10 cellular contexts compared by ENCODE assay signal in the genomic region with DNA sequence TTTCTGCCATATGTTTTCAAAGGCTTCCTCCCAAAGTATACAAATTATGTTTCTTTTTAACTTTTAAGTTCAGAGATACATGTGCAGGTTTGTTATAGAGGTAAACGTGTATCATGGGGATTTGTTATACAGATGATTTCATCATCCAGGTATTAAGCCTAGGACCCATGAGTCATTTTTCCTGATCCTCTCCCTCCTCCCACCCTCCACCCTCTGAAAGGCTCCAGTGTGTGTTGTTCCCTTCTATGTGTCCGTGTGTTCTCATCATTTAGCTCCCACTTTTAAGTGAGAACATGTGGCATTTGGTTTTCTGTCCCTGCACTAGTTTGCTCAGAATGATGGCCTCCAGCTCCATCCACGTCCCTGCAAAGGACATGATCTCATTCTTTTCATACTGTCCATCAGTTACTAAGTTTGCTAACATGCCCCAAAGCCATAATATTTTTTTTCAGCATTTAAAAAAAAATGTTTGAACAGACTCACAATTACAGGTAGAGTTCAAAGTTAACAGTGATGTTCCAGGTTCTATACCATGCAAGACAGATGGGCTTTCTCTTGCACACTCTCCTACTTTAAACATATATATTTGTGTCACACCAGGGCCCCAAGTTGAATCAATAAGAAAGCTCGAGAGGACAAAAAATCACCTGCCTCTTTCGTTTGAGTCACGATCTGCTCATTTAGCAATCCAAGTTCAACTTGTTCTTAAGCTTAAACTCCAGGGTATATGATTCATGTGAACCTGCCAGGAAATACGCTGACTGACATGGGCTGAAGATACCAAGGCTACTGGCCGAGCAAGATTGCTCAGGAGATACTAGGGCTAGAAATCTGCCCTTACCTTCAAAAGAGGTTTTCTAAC.
DNase-seq lines count a peak whose midpoint lies in the region; ATAC-seq and TF ChIP-seq lines count a peak whose summit lies in the region.
"Had no signal": no experiment of that assay in that cellular context is flagged by ENCODE, and none has a peak within 500 bp of the region (broad histone marks: within the 10 kb centered on the region; RNA-seq: fewer than 3 reads in every experiment).

No MANE protein-coding gene starts in this region.

- no peak overlapping the region for H3K4me3 ChIP-seq in CD8-positive, alpha-beta memory T cell (ENCODE audit: low read length)
- no peak overlapping the region for H3K4me3 ChIP-seq in NB4 (ENCODE audit: low read depth, low read length)
- H3K4me3 ChIP-seq in body of pancreas = no peak overlapping the region
- no peak overlapping the region for H3K4me3 ChIP-seq in mesendoderm (ENCODE audit: low read length)

- no peak overlapping the region for H4K8ac ChIP-seq in mesendoderm (ENCODE audit: low read depth, low read length)

- no peak overlapping the region for H2BK5ac ChIP-seq in mesendoderm (ENCODE audit: low read length)

- H2BK15ac ChIP-seq in mesendoderm (replicated peaks; ENCODE audit: low read depth) = no peak overlapping the region

- no peaks in the 10 kb centered on the region for H3K9me3 Mint-ChIP-seq in CD8-positive, alpha-beta memory T cell

- H3K4me2 ChIP-seq in mesendoderm (ENCODE audit: low read length) = no peak overlapping the region

- POLR2A ChIA-PET in CD8-positive, alpha-beta memory T cell (lab: Charles Lee) = interaction anchor here (0.7 kb wide), 1 partner anchor 79 kb away, joined by 3 read pairs; no protein-coding TSS in a partner anchor

- no peaks in the 10 kb centered on the region for H3K27me3 ChIP-seq in CD8-positive, alpha-beta memory T cell (ENCODE audit: insufficient read depth, low read length, poor library complexity, severe bottlenecking)
- H3K27me3 ChIP-seq in body of pancreas = no peaks in the 10 kb centered on the region
- H3K27me3 ChIP-seq in mesendoderm (ENCODE audit: insufficient read depth, low read length, poor library complexity) = no peaks in the 10 kb centered on the region

- no peaks in the 10 kb centered on the region for H3K36me3 Mint-ChIP-seq in CD8-positive, alpha-beta memory T cell

- ATAC-seq in body of pancreas (peak; percentile 71), GM21447 (IDR thresholded peaks at IDR 0.05; ENCODE audit: unreplicated experiment) (no peak), HG03135 (IDR thresholded peaks at IDR 0.05; ENCODE audit: unreplicated experiment) (no peak), GM19463 (IDR thresholded peaks at IDR 0.05; ENCODE audit: unreplicated experiment) (no peak)

- H3K4ac ChIP-seq in mesendoderm (ENCODE audit: low read depth, low read length) = no peak overlapping the region

- H3K9ac ChIP-seq in mesendoderm (ENCODE audit: low read length) = no peak overlapping the region

- H3K4me1 ChIP-seq in CD8-positive, alpha-beta memory T cell (ENCODE audit: insufficient read depth, low read length) = peaks cover 17% of the 10 kb centered on the region
- H3K4me1 ChIP-seq in body of pancreas (peaks cover 8% of the 10 kb centered on the region), mesendoderm (ENCODE audit: control insufficient read depth, low read depth, low read length) (no peaks in the 10 kb centered on the region)

- intact Hi-C loops in body of pancreas (cut with DNase I) = no loop called here

- H3K9me3 ChIP-seq in CD8-positive, alpha-beta memory T cell (ENCODE audit: low read length) = no peaks in the 10 kb centered on the region
- H3K9me3 ChIP-seq in body of pancreas = no peaks in the 10 kb centered on the region

- H3K79me1 ChIP-seq in mesendoderm (ENCODE audit: low read length) = no peaks in the 10 kb centered on the region

- TF ChIP-seq CTCF in NB4 (IDR thresholded peaks at IDR 0.05; ENCODE audit: low read depth, low read length) = no peak
- TF ChIP-seq CTCF in body of pancreas (IDR thresholded peaks at IDR 0.05) = no peak

- 56 to 59% methylated on average over 8 of the region's 8 CpGs for WGBS in body of pancreas, 2 donors
- WGBS in mesendoderm (ENCODE audit: extremely low coverage, insufficient coverage, low lambda C conversion rate) = no CpG with 5 or more reads among the region's 8 CpGs

- no peak overlapping the region for H3K18ac ChIP-seq in mesendoderm (ENCODE audit: low read length)

- CTCF ChIA-PET in CD8-positive, alpha-beta memory T cell (lab: Charles Lee) = interaction anchor here (0.9 to 1.6 kb wide), 4 partner anchors 38 to 198 kb away, joined by 3 to 4 read pairs (median 3); no protein-coding TSS in a partner anchor

- peak overlapping the region; percentile 57 for H3K27ac ChIP-seq in CD8-positive, alpha-beta memory T cell (ENCODE audit: low read depth, low read length)
- peak overlapping the region in 1 of 4 donors; percentile 44 for H3K27ac ChIP-seq in body of pancreas
- no peak overlapping the region for H3K27ac ChIP-seq in mesendoderm (ENCODE audit: low read depth, low read length)

- peak overlapping the region; percentile 49 to 92 (median 74) for H3K4me3 Mint-ChIP-seq in CD8-positive, alpha-beta memory T cell

- H3K56ac ChIP-seq in mesendoderm (ENCODE audit: low read length) = no peak overlapping the region

- no peak for DNase-seq in CD8-positive, alpha-beta memory T cell
- DNase-seq in NB4 (ENCODE audit: low read depth) (peak; percentile 5), body of pancreas (peak in 2 of 4 donors; percentile 19 to 24), mesendoderm (peak; percentile 22), NCI-H2081 treated with DMSO at 0.1 percent for 48 hours (lab: John Stamatoyannopoulos, UW) (no peak)
- DNase-seq: kidney, NCI-H526 had no signal

- H3K27ac Mint-ChIP-seq in CD8-positive, alpha-beta memory T cell = peak overlapping the region; percentile 92 to 99 (median 97)

- no peak overlapping the region for H2AK5ac ChIP-seq in mesendoderm (ENCODE audit: low read length)

- TF ChIP-seq POLR2A in NB4 (IDR thresholded peaks at IDR 0.05; ENCODE audit: extremely low read depth, insufficient read length) (no peak), body of pancreas (IDR thresholded peaks at IDR 0.05) (no peak)

- H3K4me1 Mint-ChIP-seq in CD8-positive, alpha-beta memory T cell = peaks cover 25 to 42% (median 29%) of the 10 kb centered on the region in 3 donors

- H3K27me3 Mint-ChIP-seq in CD8-positive, alpha-beta memory T cell = no peaks in the 10 kb centered on the region

- no peak overlapping the region for H2BK120ac ChIP-seq in mesendoderm (ENCODE audit: low read depth, low read length)

- H4K5ac ChIP-seq in mesendoderm (ENCODE audit: low read length) = no peak overlapping the region

- H3K79me2 ChIP-seq in mesendoderm (ENCODE audit: control insufficient read depth, insufficient read depth, low read length) = no peaks in the 10 kb centered on the region

- H3K36me3 ChIP-seq in CD8-positive, alpha-beta memory T cell (ENCODE audit: insufficient read depth, low read length) = no peaks in the 10 kb centered on the region
- H3K36me3 ChIP-seq in body of pancreas (replicated peaks in 1 of 2; ENCODE audit: insufficient read depth in 1 of 2, low read depth in 2 of 2) = peaks cover 0 to 2% of the 10 kb centered on the region in 2 donors
- no peaks in the 10 kb centered on the region for H3K36me3 ChIP-seq in mesendoderm (ENCODE audit: control insufficient read depth, insufficient read depth, low read length)

- no peak overlapping the region for H3K23ac ChIP-seq in mesendoderm (ENCODE audit: low read length)

Comparison
In these comparisons a context has a peak if more than half of its experiments do, and no peak if none do; other contexts are left out.
1. DNase-seq: peak in NB4 (single experiment) and mesendoderm (single experiment); none in CD8-positive, alpha-beta memory T cell (0 of 5) and NCI-H2081 treated with DMSO at 0.1 percent for 48 hours (single experiment).